Comparison of ENCODE assay signal across 1 cellular context in the genomic region with DNA sequence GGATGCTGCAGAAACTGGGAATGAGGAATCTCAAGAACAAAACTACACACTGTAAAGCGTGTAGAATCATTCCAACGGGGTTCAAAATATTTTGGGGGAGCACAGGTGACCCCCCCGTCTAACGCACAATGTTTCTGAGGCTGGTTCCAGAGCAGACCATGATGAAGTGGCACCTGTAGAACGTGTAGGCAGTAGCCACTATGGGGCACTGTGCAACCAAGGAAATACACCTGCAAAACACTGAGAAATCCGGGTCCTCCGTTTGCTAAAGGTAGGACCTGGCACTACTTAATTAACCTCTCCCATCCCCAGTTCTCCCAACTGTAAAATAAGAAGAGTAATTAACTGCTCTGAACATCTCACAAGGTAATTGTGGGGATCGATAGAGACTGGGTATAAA.
TF ChIP-seq lines count a peak whose summit lies in the region.

No MANE protein-coding gene starts in this region.

TF ChIP-seq in A549, 52 proteins besides CTCF, POLR2A, EP300 and RAD21:
- TF ChIP-seq USF2 (IDR thresholded peaks at IDR 0.05) = no peak
- peak; percentile 18; the same call in 1 of the 3 replicates for TF ChIP-seq SMC3 (IDR thresholded peaks at IDR 0.05)
- no peak for TF ChIP-seq PBX3 (IDR thresholded peaks at IDR 0.05)
TF ChIP-seq in A549: peak in this region for 1.
